ENCODE assay signal across 32 cellular contexts in genomic region chr16:86620184-86620583, GRCh38. TPM values are rescaled to one million over a fixed set of nuclear protein-coding genes. Genes with fewer than 3 reads are reported as not detected.
"Had no signal": no experiment of that assay in that cellular context is flagged by ENCODE, and none has a peak within 500 bp of the region (broad histone marks: within the 10 kb centered on the region; RNA-seq: fewer than 3 reads in every experiment).

No MANE protein-coding gene starts in this region.

- H3K27me3 ChIP-seq: adrenal gland, ascending aorta, body of pancreas, brain microvascular endothelial cell, cardiac muscle cell, colonic mucosa had no signal

- ATAC-seq: activated naive CD4-positive, alpha-beta T cell treated with anti-CD3 and anti-CD28 coated beads, Interleukin-2, amount 50 U/mL, for 72 hours; activated naive CD8-positive, alpha-beta T cell treated with anti-CD3 and anti-CD28 coated beads, Interleukin-2, amount 50 U/mL, for 24 hours; activated T-cell treated with anti-CD3 and anti-CD28 coated beads, Interleukin-2, amount 50 U/mL, for 72 hours; activated T-helper 17 cell treated with anti-CD3 and anti-CD28 coated beads, Interleukin-2, amount 50 U/mL, for 72 hours; body of pancreas had no signal

- H3K9me3 ChIP-seq: adrenal gland, ascending aorta, body of pancreas, breast epithelium, colonic mucosa had no signal

- DNase-seq: activated effector memory CD4-positive, alpha-beta T cell treated with anti-CD3 and anti-CD28 coated beads, Interleukin-2, amount 50 U/mL, for 16 hours; activated effector memory CD4-positive, alpha-beta T cell treated with Interleukin-2 at 50 U/mL for 16 hours; activated gamma-delta T cell; activated gamma-delta T cell treated with Interleukin-2 at 50 U/mL for 16 hours; activated naive CD4-positive, alpha-beta T cell; activated naive CD4-positive, alpha-beta T cell treated with anti-CD3 and anti-CD28 coated beads for 36 hours; activated naive CD4-positive, alpha-beta T cell treated with anti-CD3 and anti-CD28 coated beads, Interleukin-2, amount 10 ng/mL, durations not matched to agents 7 days and 5 days; activated naive CD4-positive, alpha-beta T cell treated with anti-CD3 and anti-CD28 coated beads, Interleukin-2, amount 50 U/mL, for 16 hours; activated naive CD4-positive, alpha-beta T cell treated with Interleukin-2 at 50 U/mL for 16 hours; activated naive CD8-positive, alpha-beta T cell treated with anti-CD3 and anti-CD28 coated beads for 36 hours; activated naive CD8-positive, alpha-beta T cell treated with anti-CD3 and anti-CD28 coated beads, Interleukin-2, amount 10 ng/mL, durations not matched to agents 7 days and 5 days; activated naive CD8-positive, alpha-beta T cell treated with anti-CD3 and anti-CD28 coated beads, Interleukin-2, amount 50 U/mL, for 24 hours; activated T-cell treated with anti-CD3 and anti-CD28 coated beads, Interleukin-2, amount 50 U/mL, for 48 hours; activated T-cell treated with anti-CD3 and anti-CD28 coated beads, Interleukin-2, amount 50 U/mL, for 72 hours; adrenal gland; amniotic stem cell; amygdala; anterior cingulate cortex; body of pancreas; brain microvascular endothelial cell; caudate nucleus; central memory CD4-positive, alpha-beta T cell; cerebellar nuclear complex; colonic mucosa had no signal

- H3K36me3 ChIP-seq: adrenal gland, ascending aorta, brain microvascular endothelial cell, breast epithelium, cardiac muscle cell, colonic mucosa had no signal

- FAIRE-seq: astrocyte, colon had no signal

- H3K4me1 ChIP-seq: adrenal gland, body of pancreas, breast epithelium, colonic mucosa had no signal

- H3K4me3 ChIP-seq: adrenal gland, ascending aorta, body of pancreas, breast epithelium, cardiac muscle cell, colonic mucosa had no signal

- H3K27ac ChIP-seq: adrenal gland, body of pancreas, brain microvascular endothelial cell, breast epithelium, cardiac muscle cell, colonic mucosa had no signal

RNA-seq across cellular contexts. Expression of gene FOXL1, which starts 41.8 kb away (rescaled TPM):
- total RNA-seq: activated naive CD4-positive, alpha-beta T cell treated with anti-CD3 and anti-CD28 coated beads for 36 hours; activated naive CD4-positive, alpha-beta T cell treated with anti-CD3 and anti-CD28 coated beads, Interleukin-2, amount 50 U/mL, for 72 hours; activated naive CD8-positive, alpha-beta T cell treated with anti-CD3 and anti-CD28 coated beads for 36 hours; activated naive CD8-positive, alpha-beta T cell treated with anti-CD3 and anti-CD28 coated beads, Interleukin-2, amount 10 ng/mL, durations not matched to agents 7 days and 5 days; activated T-helper 1 cell treated with anti-CD3 and anti-CD28 coated beads, Interleukin-12 subunit alpha, Interleukin-12 subunit beta, Interleukin-2, Interleukin-4 antibody, amounts not matched to agents 30 ng/mL and 10 ng/mL and 1 ng/mL, durations not matched to agents 14 hours and 24 hours and 36 hours; activated T-helper 17 cell treated with anti-CD3 and anti-CD28 coated beads, Interleukin-2, amount 50 U/mL, for 72 hours had no signal

RNA-seq across cellular contexts. Expression of gene FOXC2, which starts 53.6 kb away (rescaled TPM):
- total RNA-seq: activated naive CD4-positive, alpha-beta T cell treated with anti-CD3 and anti-CD28 coated beads for 36 hours; activated naive CD4-positive, alpha-beta T cell treated with anti-CD3 and anti-CD28 coated beads, Interleukin-2, amount 50 U/mL, for 72 hours; activated naive CD8-positive, alpha-beta T cell treated with anti-CD3 and anti-CD28 coated beads for 36 hours; activated naive CD8-positive, alpha-beta T cell treated with anti-CD3 and anti-CD28 coated beads, Interleukin-2, amount 10 ng/mL, durations not matched to agents 7 days and 5 days; activated T-cell treated with anti-CD3 and anti-CD28 coated beads, Interleukin-2, amount 50 U/mL, for 72 hours; activated T-helper 1 cell treated with anti-CD3 and anti-CD28 coated beads, Interleukin-12 subunit alpha, Interleukin-12 subunit beta, Interleukin-2, Interleukin-4 antibody, amounts not matched to agents 30 ng/mL and 10 ng/mL and 1 ng/mL, durations not matched to agents 14 hours and 24 hours and 36 hours; activated T-helper 17 cell treated with anti-CD3 and anti-CD28 coated beads, Interleukin-2, amount 50 U/mL, for 72 hours had no signal
